Comparison of ENCODE assay signal across 8 cellular contexts in the genomic region with DNA sequence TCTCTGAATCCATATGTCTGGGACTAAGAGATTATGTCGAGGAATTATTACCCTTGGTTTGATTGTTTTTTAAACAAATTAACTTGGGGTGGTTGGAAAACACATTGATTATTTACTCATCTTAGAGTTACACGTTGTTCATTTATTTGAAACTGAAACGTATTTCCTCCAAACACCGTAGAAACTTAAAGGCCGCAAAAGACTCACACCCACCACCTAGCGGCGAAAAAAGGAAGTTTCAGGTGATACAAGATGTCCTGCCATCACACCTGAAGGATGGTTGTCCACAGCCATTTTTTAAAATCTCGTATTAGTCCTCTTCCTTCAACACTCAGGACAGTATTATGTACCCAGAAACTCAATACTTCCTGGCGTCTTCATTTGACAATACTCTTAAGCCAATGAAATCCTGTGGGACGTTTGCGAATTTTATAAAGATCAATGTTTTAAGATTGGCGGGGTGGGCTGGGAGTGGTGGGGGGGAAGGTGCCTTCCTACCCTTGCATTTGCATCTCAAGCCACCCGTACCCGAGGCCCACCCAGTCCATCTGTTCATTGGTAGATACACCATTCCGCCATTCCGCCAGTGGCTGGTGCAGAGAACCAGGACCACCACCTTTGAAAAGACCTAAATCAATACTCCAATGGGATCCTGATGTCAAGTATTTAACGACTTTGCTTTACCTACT. TPM values are rescaled to one million over a fixed set of nuclear protein-coding genes. Genes with fewer than 3 reads are reported as not detected.
DNase-seq lines count a peak whose midpoint lies in the region; ATAC-seq and TF ChIP-seq lines count a peak whose summit lies in the region.

No MANE protein-coding gene starts in this region.

- H3K9me2 ChIP-seq in GM23248 (ENCODE audit: insufficient read depth) = no peaks in the 10 kb centered on the region

- H3K27me3 Mint-ChIP-seq in endothelial cell (ENCODE audit: unreplicated experiment) (peaks cover 11% of the 10 kb centered on the region), nephron (ENCODE audit: low read depth) (no peaks in the 10 kb centered on the region)

- H3K27ac ChIP-seq in GM23248 = no peak overlapping the region

- H3K4me2 ChIP-seq in GM23248 (ENCODE audit: unreplicated experiment) = no peak overlapping the region

- peak overlapping the region; percentile 91 for H2AFZ ChIP-seq in GM23248

- H3K9ac ChIP-seq in GM23248 = no peak overlapping the region

- no peaks in the 10 kb centered on the region for H3K27me3 ChIP-seq in GM23248 (replicated peaks; ENCODE audit: insufficient read depth)

- peaks cover 28% of the 10 kb centered on the region for H3K79me2 ChIP-seq in GM23248 (ENCODE audit: insufficient read depth)

- H3K4me1 ChIP-seq in GM23248 (ENCODE audit: insufficient read depth) = peaks cover 25% of the 10 kb centered on the region

- DNase-seq in Ammon's horn (ENCODE audit: low spot score) (peak; percentile 45), GM23248 (peak; percentile 65), NCI-H526 (lab: John Stamatoyannopoulos, UW) (peak; percentile 25 to 80), endothelial cell (ENCODE audit: low spot score) (peak; percentile 72)
- peak; percentile 86 for DNase-seq in activated CD8-positive, alpha-beta memory T cell treated with anti-CD3 and anti-CD28 coated beads for 24 hours
- peak; percentile 80 for DNase-seq in stimulated activated naive CD8-positive, alpha-beta T cell treated with anti-CD3 and anti-CD28 coated beads, Interleukin-15, Interleukin-2, amounts not matched to agents 100 U/mL and 50 U/mL, for 24 hours

- H3K27ac Mint-ChIP-seq in endothelial cell (ENCODE audit: unreplicated experiment) = no peak overlapping the region
- peak overlapping the region; percentile 63 to 96 (median 93) for H3K27ac Mint-ChIP-seq in nephron

- 35 to 37% methylated on average over 17 of the region's 17 CpGs for WGBS in GM23248 (ENCODE audit: low coverage in 1 of 2, low lambda C conversion rate in 2 of 2, missing lambda C conversion rate in 2 of 2), 2 experiments

- no peak overlapping the region for H3K4me3 ChIP-seq in GM23248

- no peak overlapping the region for H3K4me3 Mint-ChIP-seq in endothelial cell (ENCODE audit: unreplicated experiment)
- H3K4me3 Mint-ChIP-seq in nephron = peak overlapping the region; percentile 76 to 83 (median 80)

- H3K9me3 ChIP-seq in GM23248 (ENCODE audit: low read depth) = no peaks in the 10 kb centered on the region

- H3K9me3 Mint-ChIP-seq in endothelial cell (ENCODE audit: unreplicated experiment) (no peaks in the 10 kb centered on the region), nephron (no peaks in the 10 kb centered on the region)

- in situ Hi-C loops in GM23248 (cut with MboI) = no loop called here

- H4K20me1 ChIP-seq in GM23248 (ENCODE audit: insufficient read depth) = 0 out of 2 replicates have a peak, but pooled peaks cover 3% of the 10 kb centered on the region

- H3K36me3 Mint-ChIP-seq in endothelial cell (ENCODE audit: low read depth, unreplicated experiment) = peaks cover 8% of the 10 kb centered on the region
- peaks cover 2% of the 10 kb centered on the region for H3K36me3 Mint-ChIP-seq in nephron (ENCODE audit: low read depth)

- peaks cover 21% of the 10 kb centered on the region for H3K4me1 Mint-ChIP-seq in endothelial cell (ENCODE audit: unreplicated experiment)
- peaks cover 29% of the 10 kb centered on the region for H3K4me1 Mint-ChIP-seq in nephron

- peaks cover 20% of the 10 kb centered on the region for H3F3A ChIP-seq in GM23248 (ENCODE audit: insufficient read depth)

- TF ChIP-seq CTCF in endothelial cell (IDR thresholded peaks at IDR 0.05; ENCODE audit: unreplicated experiment) (peak; percentile 86), nephron (IDR thresholded peaks at IDR 0.05; ENCODE audit: unreplicated experiment in 3 of 3) (peak; percentile 81 to 88 (median 85))

- no peaks in the 10 kb centered on the region for H3K36me3 ChIP-seq in GM23248 (ENCODE audit: low read depth)

- no peak for ATAC-seq in stimulated activated naive CD8-positive, alpha-beta T cell treated with anti-CD3 and anti-CD28 coated beads, Interleukin-15, Interleukin-2, amounts not matched to agents 100 U/mL and 50 U/mL, for 24 hours
- ATAC-seq in HG03159 (IDR thresholded peaks at IDR 0.05; ENCODE audit: unreplicated experiment) = no peak

RNA-seq across cellular contexts. Expression of a gene that starts 1.4 kb away (rescaled TPM):
- total RNA-seq in GM23248 (2014; rRNA removed; shearing (Covaris generic)) = 9.1 and 12.9 TPM in 2 replicates
- 9.4 and 14.8 TPM in 2 replicates for polyA plus RNA-seq in GM23248 (2016; fragmentation: Nextera tagmentation; extraction: Ambion mirVana)
- 36.6 TPM for total RNA-seq in endothelial cell (ENCODE audit: unreplicated experiment)
